Comparison of ENCODE assay signal across 10 cellular contexts in genomic region chrX:27996132-27996531, GRCh38. TPM values are rescaled to one million over a fixed set of nuclear protein-coding genes. Genes with fewer than 3 reads are reported as not detected.
"Had no signal": no experiment of that assay in that cellular context is flagged by ENCODE, and none has a peak within 500 bp of the region (broad histone marks: within the 10 kb centered on the region; RNA-seq: fewer than 3 reads in every experiment).

No MANE protein-coding gene starts in this region.

- H3K27ac ChIP-seq: GM23248, HL-60 had no signal

- H2AFZ ChIP-seq: GM23248 had no signal

- FAIRE-seq: K562 had no signal

- H3K4me1 ChIP-seq: HAP-1 had no signal

- H3K4me3 ChIP-seq: GM23248, HAP-1, K562 had no signal

- H3K9me3 ChIP-seq: HAP-1 had no signal

- H3K9ac ChIP-seq: GM23248 had no signal

- H3K36me3 ChIP-seq: HAP-1 had no signal

- ATAC-seq: HCT116, K562 had no signal

- DNase-seq: GM23248, GOT3, H7, HFFc6, IMR-90 had no signal

RNA-seq across cellular contexts. Expression of gene DCAF8L1, which starts 14.9 kb away (rescaled TPM):
- total RNA-seq: GM23248, H7, HFFc6, HT1080, IMR-90, K562 had no signal
- polyA plus RNA-seq: GM23248, IMR-90 had no signal
